8 cellular contexts compared by ENCODE assay signal in genomic region chr16:31179747-31180458, GRCh38. TPM values are rescaled to one million over a fixed set of nuclear protein-coding genes. Genes with fewer than 3 reads are reported as not detected.
A peak's percentile ranks its signal among the peaks of the same experiment; 100 is the strongest.
DNase-seq lines count a peak whose midpoint lies in the region; ATAC-seq and TF ChIP-seq lines count a peak whose summit lies in the region.

Gene FUS, plus strand, starts transcription at chr16:31180139. Its CDS starts 76 bp downstream, at chr16:31180215.

- POLR2A ChIA-PET in GM10248 (lab: Yijun Ruan, JAX), result interaction anchor here (0.7 to 2.1 kb wide), 40 partner anchors 9 to 697 kb away, joined by 3 to 29 read pairs (median 5); partner anchors contain the start of genes ARMC5, COX6A2, HSD3B7 and KAT8

- WGBS in testis, 2 donors, result 1% methylated on average over 36 to 65 of the region's 69 CpGs

- peak within 1 kb of the TSS; percentile 100 for H3K27ac ChIP-seq in osteoblast (ENCODE audit: low read depth, low read length)
- peak within 1 kb of the TSS; percentile 96 to 97 for H3K27ac ChIP-seq in testis

- peak within 1 kb of the TSS; percentile 100 for H2AFZ ChIP-seq in osteoblast (ENCODE audit: low read length)

- peak within 1 kb of the TSS; percentile 98 to 100 for H3K27ac Mint-ChIP-seq in activated naive CD4-positive, alpha-beta T cell treated with anti-CD3 and anti-CD28 coated beads, Interleukin-2, amount 50 U/mL, for 72 hours

- no peaks in the 10 kb centered on the region for H3K27me3 ChIP-seq in osteoblast (ENCODE audit: insufficient read depth, low read length)
- H3K27me3 ChIP-seq in testis, result no peaks in the 10 kb centered on the region

- peaks cover 34% of the 10 kb centered on the region for H4K20me1 ChIP-seq in osteoblast (ENCODE audit: insufficient read depth, low read length)

- peaks cover 43 to 49% of the 10 kb centered on the region in 2 donors for H3K36me3 Mint-ChIP-seq in activated naive CD4-positive, alpha-beta T cell treated with anti-CD3 and anti-CD28 coated beads, Interleukin-2, amount 50 U/mL, for 72 hours

- peak; percentile 96 for DNase-seq in GM10248 (ENCODE audit: extremely low spot score)
- DNase-seq in NB4 (ENCODE audit: low read depth), result peak; percentile 90
- DNase-seq in SKM-1 (lab: John Stamatoyannopoulos, UW; ENCODE audit: unreplicated experiment), result peak; percentile 85
- DNase-seq in activated naive CD4-positive, alpha-beta T cell treated with anti-CD3 and anti-CD28 coated beads, Interleukin-2, amount 50 U/mL, for 72 hours (ENCODE audit: low spot score in 2 of 2), result peak; percentile 93 to 94
- DNase-seq in glomerular endothelial cell (ENCODE audit: extremely low read depth, low read depth, low spot score), result peak; percentile 52
- peak; percentile 98 for DNase-seq in osteoblast (ENCODE audit: insufficient read length, low spot score, missing footprints)
- DNase-seq in testis, result peak; percentile 95

- no peaks in the 10 kb centered on the region for H3K9me3 ChIP-seq in osteoblast (ENCODE audit: low read depth, low read length)
- H3K9me3 ChIP-seq in testis, result no peaks in the 10 kb centered on the region

- TF ChIP-seq CTCF in GM10248 (IDR thresholded peaks at IDR 0.05; ENCODE audit: control extremely low read depth, extremely low read depth, low read depth, missing control alignments), result no peak
- TF ChIP-seq CTCF in NB4 (IDR thresholded peaks at IDR 0.05; ENCODE audit: low read depth, low read length), result no peak
- TF ChIP-seq CTCF in osteoblast (IDR thresholded peaks at IDR 0.05; ENCODE audit: extremely low read depth, low read depth, low read length), result no peak
- peak in 2 of 3 experiments; percentile 18 to 20 for TF ChIP-seq CTCF in testis (IDR thresholded peaks at IDR 0.05)

- intact Hi-C loops in testis (cut with DNase I; ENCODE audit: low total_unique reads), result loop anchor here (10.0 kb wide), 1 partner anchor 695 kb away; the partner anchor contains the start of gene ZNF267

- peaks cover 56% of the 10 kb centered on the region for H3K79me2 ChIP-seq in osteoblast (ENCODE audit: insufficient read depth, low read length)

- CTCF ChIA-PET in GM10248 (lab: Yijun Ruan, JAX), result interaction anchor here (2.2 kb wide), 1 partner anchor 37 kb away, joined by 13 read pairs; no protein-coding TSS in a partner anchor

- peak within 1 kb of the TSS; percentile 97 for H3K4me2 ChIP-seq in osteoblast (ENCODE audit: insufficient read depth, low read length)

- ATAC-seq in HG02571 (IDR thresholded peaks at IDR 0.05; ENCODE audit: unreplicated experiment), result peak; percentile 54
- peak; percentile 56 to 71 for ATAC-seq in activated naive CD4-positive, alpha-beta T cell treated with anti-CD3 and anti-CD28 coated beads, Interleukin-2, amount 50 U/mL, for 72 hours

- peaks cover 29% of the 10 kb centered on the region for H3K36me3 ChIP-seq in osteoblast (ENCODE audit: insufficient read depth, low read length)
- H3K36me3 ChIP-seq in testis (ENCODE audit: low read depth, missing control alignments), result no peaks in the 10 kb centered on the region

- peaks cover 35% of the 10 kb centered on the region for H3K4me1 ChIP-seq in osteoblast (ENCODE audit: insufficient read depth, low read length)
- H3K4me1 ChIP-seq in testis, result peaks cover 29% of the 10 kb centered on the region

- peak; percentile 100 for TF ChIP-seq POLR2A in NB4 (IDR thresholded peaks at IDR 0.05; ENCODE audit: extremely low read depth, insufficient read length)
- peak; percentile 85 for TF ChIP-seq POLR2A in testis (IDR thresholded peaks at IDR 0.05)

- H3K9me3 Mint-ChIP-seq in activated naive CD4-positive, alpha-beta T cell treated with anti-CD3 and anti-CD28 coated beads, Interleukin-2, amount 50 U/mL, for 72 hours, result no peaks in the 10 kb centered on the region

- H3K4me3 ChIP-seq in NB4 (ENCODE audit: low read depth, low read length) (peak within 1 kb of the TSS; percentile 90), osteoblast (ENCODE audit: insufficient read depth, low read length) (peak within 1 kb of the TSS; percentile 99), testis (peak within 1 kb of the TSS; percentile 78 to 94)

RNA-seq across cellular contexts. Expression of gene FUS, which starts in this region (rescaled TPM):
- 100 to 1,000 TPM; 486 to 763 TPM for total RNA-seq in activated naive CD4-positive, alpha-beta T cell treated with anti-CD3 and anti-CD28 coated beads, Interleukin-2, amount 50 U/mL, for 72 hours
- total RNA-seq in glomerular endothelial cell (66.1 and 107 TPM in 2 replicates), osteoblast (24.2 and 30.4 TPM in 2 replicates), testis (100 to 1,000 TPM; 205 to 217 TPM)
- polyA plus RNA-seq in testis (ENCODE audit: insufficient read depth, low read depth, low replicate concordance), result 423 TPM

Comparison
In these comparisons a context has a peak if more than half of its experiments do, and no peak if none do; other contexts are left out.
1. Peak in every context shown above with its lines: DNase-seq, ATAC-seq, H3K4me3 ChIP-seq and H3K27ac ChIP-seq.
2. CTCF ChIP-seq: peak in testis (2 of 3); none in GM10248 (single experiment), NB4 (single experiment) and osteoblast (single experiment).